16 cellular contexts compared by ENCODE assay signal in genomic region chr19:10744848-10745293, GRCh38. TPM values are rescaled to one million over a fixed set of nuclear protein-coding genes. Genes with fewer than 3 reads are reported as not detected.
DNase-seq lines count a peak whose midpoint lies in the region; ATAC-seq and TF ChIP-seq lines count a peak whose summit lies in the region.
"Had no signal": no experiment of that assay in that cellular context is flagged by ENCODE, and none has a peak within 500 bp of the region (broad histone marks: within the 10 kb centered on the region; RNA-seq: fewer than 3 reads in every experiment).

No MANE protein-coding gene starts in this region.

- H3K4me3 ChIP-seq in cardiac muscle cell (no peak overlapping the region), fibroblast of villous mesenchyme (ENCODE audit: low read depth, low read length) (no peak overlapping the region), muscle layer of duodenum (ENCODE audit: low read depth in 1 of 2, low read length in 2 of 2) (no peak overlapping the region), upper lobe of left lung (no peak overlapping the region)

- H3K36me3 ChIP-seq in cardiac muscle cell = no peaks in the 10 kb centered on the region
- H3K36me3 ChIP-seq in muscle layer of duodenum (ENCODE audit: control insufficient read depth in 1 of 2, insufficient read depth in 2 of 2, low read length in 2 of 2) = no peaks in the 10 kb centered on the region
- H3K36me3 ChIP-seq in upper lobe of left lung = no peaks in the 10 kb centered on the region

- H3K27me3 ChIP-seq in cardiac muscle cell (no peaks in the 10 kb centered on the region), muscle layer of duodenum (ENCODE audit: low read depth, low read length) (no peaks in the 10 kb centered on the region), upper lobe of left lung (no peaks in the 10 kb centered on the region)

- TF ChIP-seq CTCF in cardiac muscle cell (IDR thresholded peaks at IDR 0.05; ENCODE audit: low read depth, low read length) (no peak), fibroblast of villous mesenchyme (IDR thresholded peaks at IDR 0.05; ENCODE audit: insufficient read depth, low read depth, low read length) (no peak), upper lobe of left lung (IDR thresholded peaks at IDR 0.05) (no peak)

- WGBS in upper lobe of left lung, 2 donors = 70 to 82% methylated on average over 12 of the region's 12 CpGs

- no peaks in the 10 kb centered on the region for H3K9me3 ChIP-seq in cardiac muscle cell (ENCODE audit: low read depth)
- no peaks in the 10 kb centered on the region for H3K9me3 ChIP-seq in muscle layer of duodenum (ENCODE audit: control insufficient read depth in 1 of 2, low read length in 2 of 2)
- H3K9me3 ChIP-seq in upper lobe of left lung = no peaks in the 10 kb centered on the region

- no peak for TF ChIP-seq POLR2A in upper lobe of left lung (IDR thresholded peaks at IDR 0.05)

- intact Hi-C loops in cardiac septum (cut with DNase I) = no loop called here
- intact Hi-C loops in head of caudate nucleus (cut with DNase I) = no loop called here

- TF ChIP-seq EP300 in upper lobe of left lung (IDR thresholded peaks at IDR 0.05) = no peak

- H3K4me1 ChIP-seq in cardiac muscle cell (ENCODE audit: low read depth) = peaks cover 5% of the 10 kb centered on the region
- H3K4me1 ChIP-seq in muscle layer of duodenum (ENCODE audit: control insufficient read depth in 1 of 2, insufficient read depth in 2 of 2, low read length in 2 of 2) = peaks cover 28 to 46% of the 10 kb centered on the region in 2 donors
- H3K4me1 ChIP-seq in upper lobe of left lung = peaks cover 60 to 97% (median 78%) of the 10 kb centered on the region in 4 donors

- ATAC-seq in upper lobe of left lung (ENCODE audit: low FRiP score in 2 of 2) (no peak), HG02938 (IDR thresholded peaks at IDR 0.05; ENCODE audit: unreplicated experiment) (no peak)
- ATAC-seq: stimulated activated naive CD8-positive, alpha-beta T cell treated with anti-CD3 and anti-CD28 coated beads, Interleukin-15, amount 100 ng/mL, for 72 hours had no signal

- H3K27ac ChIP-seq in cardiac muscle cell (peak overlapping the region; percentile 70), muscle layer of duodenum (ENCODE audit: low read length) (peak overlapping the region; percentile 67), upper lobe of left lung (peak overlapping the region; percentile 47 to 91 (median 78))
- H3K27ac ChIP-seq: parathyroid adenoma had no signal

- DNase-seq in cardiac muscle cell (ENCODE audit: low read depth in 1 of 2, low spot score in 1 of 2) (no peak), cardiac septum (ENCODE audit: low spot score) (no peak), fibroblast of villous mesenchyme (ENCODE audit: low read depth) (peak; percentile 35), upper lobe of left lung (no peak), head of caudate nucleus (no peak), NCI-H128 (lab: John Stamatoyannopoulos, UW; ENCODE audit: unreplicated experiment) (no peak)
- DNase-seq: Caco-2; effector CD8-positive, alpha-beta T cell; GDM1; HCEC 1CT; KBM-7; NCI-H1048; stimulated activated naive CD8-positive, alpha-beta T cell treated with anti-CD3 and anti-CD28 coated beads, Interleukin-15, amount 100 ng/mL, for 72 hours had no signal

RNA-seq across cellular contexts. Expression of gene DNM2, which starts 27.0 kb away (rescaled TPM):
- 122 and 124 TPM in 2 replicates for total RNA-seq in cardiac muscle cell
- 132 and 146 TPM in 2 replicates for polyA plus RNA-seq in cardiac muscle cell
- 138 TPM for total RNA-seq in cardiac septum
- 101 and 107 TPM in 2 replicates for total RNA-seq in fibroblast of villous mesenchyme
- total RNA-seq in upper lobe of left lung = 100 to 1,000 TPM; 238 to 744 (median 318) TPM

RNA-seq across cellular contexts. Expression of gene QTRT1, which starts 43.6 kb away (rescaled TPM):
- total RNA-seq in cardiac muscle cell = 30.6 and 35.0 TPM in 2 replicates
- polyA plus RNA-seq in cardiac muscle cell = 70.8 and 84.1 TPM in 2 replicates
- total RNA-seq in cardiac septum = 24.9 TPM
- 20.6 and 25.5 TPM in 2 replicates for total RNA-seq in fibroblast of villous mesenchyme
- total RNA-seq in upper lobe of left lung = 10 to 100 TPM; 11.0 to 85.9 (median 32.5) TPM
